27 cellular contexts compared by ENCODE assay signal in the genomic region with DNA sequence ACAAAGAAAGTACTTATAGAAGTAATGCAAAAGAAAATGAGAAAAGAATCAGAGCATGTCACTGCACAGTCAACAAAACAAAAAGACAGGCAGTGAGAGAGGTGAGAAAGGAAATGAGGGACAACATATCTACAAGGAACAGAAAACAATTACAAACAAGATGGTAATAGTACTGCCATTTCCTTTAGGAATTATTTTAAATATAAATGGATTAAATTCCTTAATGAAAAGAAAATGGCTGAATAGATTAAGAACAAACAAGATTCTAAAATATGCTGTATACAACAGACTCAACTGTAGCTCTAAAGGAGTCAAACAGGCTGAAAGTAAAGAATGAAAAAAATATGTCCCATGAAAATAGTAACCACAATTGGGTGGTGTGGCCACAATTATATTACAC. TPM values are rescaled to one million over a fixed set of nuclear protein-coding genes. Genes with fewer than 3 reads are reported as not detected.
A peak's percentile ranks its signal among the peaks of the same experiment; 100 is the strongest.
DNase-seq lines count a peak whose midpoint lies in the region; ATAC-seq, FAIRE-seq and TF ChIP-seq lines count a peak whose summit lies in the region.
"Had no signal": no experiment of that assay in that cellular context is flagged by ENCODE, and none has a peak within 500 bp of the region (broad histone marks: within the 10 kb centered on the region; RNA-seq: fewer than 3 reads in every experiment).

No MANE protein-coding gene starts in this region.

- no peak overlapping the region for H3K9ac ChIP-seq in K562 (ENCODE audit: insufficient read depth in 1 of 2, low read depth in 2 of 2, low read length in 2 of 2)
- H3K9ac ChIP-seq: BLaER1 treated with 17β-estradiol and CSF1 and Interleukin-3, amounts not matched to agents 10 nM and 100 nM had no signal

- H3K4me3 ChIP-seq in K562 = no peak overlapping the region
- H3K4me3 ChIP-seq: A549, GM12878 had no signal

- no peak for DNase-seq in D721Med (ENCODE audit: insufficient read length, low spot score)
- no peak for DNase-seq in K562 (ENCODE audit: extremely low read depth in 1 of 4, low spot score in 3 of 4)
- DNase-seq in mesothelial cell of epicardium (ENCODE audit: low spot score in 2 of 2, unreplicated experiment in 2 of 2) = no peak
- no peak for DNase-seq in stimulated activated naive CD8-positive, alpha-beta T cell treated with anti-CD3 and anti-CD28 coated beads, Interleukin-15, Interleukin-2, amounts not matched to agents 100 U/mL and 50 U/mL, for 24 hours
- DNase-seq in NK-92 treated with Interleukin-12 subunit alpha and Interleukin-12 subunit beta, amount 100 ng/mL, for 24 hours (lab: John Stamatoyannopoulos, UW) = no peak
- DNase-seq in SKM-1 (lab: John Stamatoyannopoulos, UW; ENCODE audit: unreplicated experiment) = no peak
- DNase-seq: AML-193; Caco-2; Calu3; CD4-positive, alpha-beta T cell; CD8-positive, alpha-beta T cell; DMS 273 treated with DMSO at 0.1 percent for 48 hours; DMS153; DMS53; DMS79; DND-41; EL; GDM1 had no signal

- no peak for TF ChIP-seq POLR2A in K562 (conservative IDR thresholded peaks at IDR 0.05)

- ATAC-seq in K562 = no peak
- no peak for ATAC-seq in stimulated activated naive CD8-positive, alpha-beta T cell treated with anti-CD3 and anti-CD28 coated beads, Interleukin-15, Interleukin-2, amounts not matched to agents 100 U/mL and 50 U/mL, for 24 hours
- ATAC-seq: A549; CD8-positive, alpha-beta T cell; GM12878 had no signal

- H3K27me3 ChIP-seq in K562 (ENCODE audit: control insufficient read depth in 2 of 2, insufficient read depth in 2 of 2, low read length in 2 of 2) = no peaks in the 10 kb centered on the region

- H3K9me1 ChIP-seq in K562 (ENCODE audit: control insufficient read depth, insufficient read depth, low read length) = no peaks in the 10 kb centered on the region

- no peaks in the 10 kb centered on the region for H3K4me1 ChIP-seq in K562 (replicated peaks in 1 of 2; ENCODE audit: control insufficient read depth in 2 of 2, insufficient read depth in 2 of 2, low read length in 2 of 2)
- H3K4me1 ChIP-seq: A549; BLaER1 treated with 17β-estradiol and CSF1 and Interleukin-3, amounts not matched to agents 10 nM and 100 nM; Caco-2 had no signal

- peaks cover 55% of the 10 kb centered on the region for H3K9me3 Mint-ChIP-seq in mesothelial cell of epicardium

- peaks cover 14% of the 10 kb centered on the region for H3K9me3 ChIP-seq in K562 (replicated peaks; ENCODE audit: control insufficient read depth, insufficient read depth, low read depth, low read length)

- H3K36me3 ChIP-seq in K562 (ENCODE audit: control insufficient read depth, insufficient read depth, low read length) = peaks cover 66% of the 10 kb centered on the region

- H3K4me2 ChIP-seq in K562 (ENCODE audit: insufficient read depth, low read length) = no peak overlapping the region
- H3K4me2 ChIP-seq: A549; BLaER1 treated with 17β-estradiol and CSF1 and Interleukin-3, amounts not matched to agents 10 nM and 100 nM had no signal

- CTCF ChIA-PET in K562 (lab: Yijun Ruan, JAX; ENCODE audit: low intra/inter-chr PET ratio) = no interaction called here

- no peak overlapping the region for H2AFZ ChIP-seq in K562 (ENCODE audit: low read depth, low read length)

- no peaks in the 10 kb centered on the region for H4K20me1 ChIP-seq in K562 (replicated peaks; ENCODE audit: control insufficient read depth, insufficient read depth, low read length)
- H4K20me1 ChIP-seq: BLaER1 treated with 17β-estradiol and CSF1 and Interleukin-3, amounts not matched to agents 10 nM and 100 nM had no signal

- BruUV-seq in K562 (replicated peaks; lab: Mats Ljungman, UMichigan) = no TSS peak

- POLR2A ChIA-PET in K562 (lab: Yijun Ruan, JAX) = no interaction called here

- FAIRE-seq in D721Med (lab: Jason Lieb, UNC) (peak; percentile 75), TTC549 (lab: Jason Lieb, UNC) (peak; percentile 15), K562 (lab: Jason Lieb, UNC) (no peak)
- FAIRE-seq: A549, GM12878, GM12892, GM18507 had no signal

- in situ Hi-C loops in K562 (cut with MboI) = no loop called here

- H3K27me3 Mint-ChIP-seq in mesothelial cell of epicardium (ENCODE audit: low read depth) = no peaks in the 10 kb centered on the region
- H3K27me3 Mint-ChIP-seq: B cell; CD4-positive, alpha-beta T cell had no signal

- no peaks in the 10 kb centered on the region for H3K79me2 ChIP-seq in K562 (ENCODE audit: control insufficient read depth, insufficient read depth, low read length)

- TF ChIP-seq CTCF in D721Med (IDR thresholded peaks at IDR 0.05; ENCODE audit: insufficient read depth, missing control alignments) = no peak
- no peak for TF ChIP-seq CTCF in K562 (IDR thresholded peaks at IDR 0.05 in 2 of 3, conservative IDR thresholded peaks at IDR 0.05 in 1 of 3; ENCODE audit: insufficient read depth in 2 of 3, low read depth in 1 of 3, low read length in 3 of 3)
- peak; percentile 15 for TF ChIP-seq CTCF in mesothelial cell of epicardium (IDR thresholded peaks at IDR 0.05; ENCODE audit: unreplicated experiment)

- no peaks in the 10 kb centered on the region for H3K4me1 Mint-ChIP-seq in mesothelial cell of epicardium

- no peak overlapping the region for H3K4me3 Mint-ChIP-seq in mesothelial cell of epicardium
- H3K4me3 Mint-ChIP-seq: B cell; CD4-positive, alpha-beta T cell; CD8-positive, alpha-beta T cell had no signal

- H3K27ac ChIP-seq in K562 (ENCODE audit: extremely low read depth, low read depth, low read length) = no peak overlapping the region
- H3K27ac ChIP-seq: 22Rv1; A549; BLaER1 treated with 17β-estradiol and CSF1 and Interleukin-3, amounts not matched to agents 10 nM and 100 nM; C4-2B had no signal

- no peak overlapping the region for H3K27ac Mint-ChIP-seq in mesothelial cell of epicardium
- H3K27ac Mint-ChIP-seq: B cell; CD4-positive, alpha-beta T cell; CD8-positive, alpha-beta T cell had no signal

- intact Hi-C loops in K562 (cut with micrococcal nuclease) = no loop called here

- no peak for TF ChIP-seq RAD21 in K562 (CRISPR knock-in tag; conservative IDR thresholded peaks at IDR 0.05 in 1 of 2, IDR thresholded peaks at IDR 0.05 in 1 of 2)

- H3K36me3 Mint-ChIP-seq in mesothelial cell of epicardium = peaks cover 76% of the 10 kb centered on the region

- no peak for TF ChIP-seq EP300 in K562 (IDR thresholded peaks at IDR 0.05; ENCODE audit: low read length)

TF ChIP-seq in K562, 482 proteins besides CTCF, POLR2A, EP300 and RAD21:
- TF ChIP-seq EP400 (IDR thresholded peaks at IDR 0.05) = no peak
- TF ChIP-seq ZNF507 (tag; conservative IDR thresholded peaks at IDR 0.05) = peak; percentile 93

RNA-seq across cellular contexts. Expression of a gene that starts 22.1 kb away (rescaled TPM):
- 52.9 and 136 TPM in 2 replicates for total RNA-seq in K562 (2011; cell fraction: chromatin; rRNA removed; ENCODE audit: low replicate concordance)
- 31.4 and 39.0 TPM in 2 replicates for total RNA-seq in K562 (2011; cell fraction: nucleolus; rRNA removed)
- 62.0 and 100 TPM in 2 replicates for total RNA-seq in K562 (2011; cell fraction: nucleoplasm; rRNA removed)
- total RNA-seq in K562 (2014; rRNA removed) (28.2 and 31.2 TPM in 2 replicates), K562 (2014; rRNA removed; fragmentation: Illumina TruSeq; extraction: Trizol) (71.5 and 74.9 TPM in 2 replicates), K562 (2015; rRNA removed; fragmentation: Illumina TruSeq; extraction: Trizol) (63.2 and 68.5 TPM in 2 replicates), K562 (2021) (43.1 and 47.1 TPM in 2 replicates), mesothelial cell of epicardium (114 to 115 TPM (median 115 TPM) in 3 replicates)
- polyA plus RNA-seq in K562 (2011; rRNA removed) (20.2 TPM in 2 replicates), K562 (2014; fragmentation: Illumina TruSeq; extraction: Trizol) (14.7 and 15.0 TPM in 2 replicates), K562 (2014; fragmentation: Nextera tagmentation; extraction: Ambion mirVana) (10 to 100 TPM in 1 of 2 experiments, 1 to 10 TPM in 1; 7.6 to 13.6 TPM), K562 (2014; rRNA removed) (12.5 and 13.5 TPM in 2 replicates)
- polyA plus RNA-seq in K562 (2011; cell fraction: cytosol; rRNA removed) = 3.4 and 9.2 TPM in 2 replicates
- polyA plus RNA-seq in K562 (2011; cell fraction: nucleus; rRNA removed) = 13.8 and 23.5 TPM in 2 replicates
- 9.4 and 9.9 TPM in 2 replicates for polyA plus RNA-seq in K562 (2012)
- polyA minus RNA-seq in K562 (2011; rRNA and poly(A)+ RNA removed) = 141 and 252 TPM in 2 replicates
- polyA minus RNA-seq in K562 (2011; cell fraction: cytosol; rRNA and poly(A)+ RNA removed) = 58.9 and 64.8 TPM in 2 replicates
- polyA minus RNA-seq in K562 (2011; cell fraction: nucleus; rRNA and poly(A)+ RNA removed) = 21.0 and 48.3 TPM in 2 replicates
